Comparison of ENCODE assay signal across 30 cellular contexts in the genomic region with DNA sequence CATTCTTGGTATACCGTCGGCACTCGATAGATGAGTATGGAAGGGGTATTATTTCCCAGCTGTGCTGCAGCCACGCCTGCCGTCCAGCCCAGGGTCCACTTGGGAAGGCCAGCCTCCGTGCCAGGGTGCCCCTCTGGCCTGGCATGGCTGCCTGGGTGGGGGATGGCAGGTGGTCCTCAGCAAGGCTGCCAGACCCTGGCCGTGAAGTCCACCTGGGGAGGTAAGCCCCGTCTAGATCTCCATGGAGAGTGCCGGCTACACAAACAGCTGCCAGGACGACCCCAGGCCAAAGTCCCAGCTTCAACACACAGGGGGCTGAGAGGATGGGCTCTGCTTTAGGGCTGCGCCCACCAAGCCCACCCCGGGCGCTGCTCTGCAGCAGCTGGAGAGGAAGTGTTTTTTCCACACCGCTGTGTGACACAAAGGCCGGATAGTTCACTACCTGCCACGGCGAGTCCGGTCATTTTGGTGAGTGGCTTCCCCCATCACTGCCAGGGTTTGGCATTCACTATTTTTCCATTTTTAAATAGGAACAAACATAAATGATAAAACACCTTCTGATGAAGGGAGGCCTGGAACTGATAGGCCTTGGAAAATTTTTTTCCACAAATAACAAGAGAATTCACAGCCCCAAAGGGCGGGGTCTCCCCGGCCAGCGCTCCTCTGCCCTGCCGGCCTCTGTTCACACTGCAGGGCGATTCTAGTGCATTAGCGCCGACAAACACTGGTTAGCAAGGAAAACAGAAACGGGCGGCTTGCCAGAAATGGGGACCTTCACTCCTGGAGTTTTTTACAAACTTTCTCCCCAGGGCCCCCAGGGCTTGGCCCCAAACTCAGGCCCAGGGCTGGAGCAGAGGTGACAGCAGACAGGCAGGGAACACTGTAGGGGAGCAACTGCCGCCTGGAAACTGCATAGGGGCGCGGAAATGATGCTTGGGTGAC.
"Had no signal": no experiment of that assay in that cellular context is flagged by ENCODE, and none has a peak within 500 bp of the region (broad histone marks: within the 10 kb centered on the region; RNA-seq: fewer than 3 reads in every experiment).

No MANE protein-coding gene starts in this region.

- H3K36me3 Mint-ChIP-seq: activated CD4-positive, alpha-beta memory T cell treated with anti-CD3 and anti-CD28 coated beads for 36 hours; memory B cell; naive thymus-derived CD4-positive, alpha-beta T cell; stimulated activated naive B cell treated with anti-CD40 and anti-IgM and Interleukin-4, amounts not matched to agents 10 μg/mL and 1 μg/mL and 100 μg/mL, for 72 hours had no signal

- H3K4me1 ChIP-seq: breast epithelium had no signal

- H3K27me3 ChIP-seq: breast epithelium, gastrocnemius medialis, neutrophil, ovary, tibial nerve had no signal

- H3K4me2 ChIP-seq: smooth muscle cell had no signal

- H3K9me3 Mint-ChIP-seq: activated CD4-positive, alpha-beta memory T cell treated with anti-CD3 and anti-CD28 coated beads for 36 hours; central memory CD8-positive, alpha-beta T cell; effector memory CD8-positive, alpha-beta T cell; memory B cell; naive thymus-derived CD4-positive, alpha-beta T cell; stimulated activated naive B cell treated with anti-CD40 and anti-IgM and Interleukin-4, amounts not matched to agents 10 μg/mL and 1 μg/mL and 100 μg/mL, for 72 hours had no signal

- H3K4me3 ChIP-seq: breast epithelium, gastrocnemius medialis, ovary, prostate gland, smooth muscle cell, tibial nerve had no signal

- H3K27ac ChIP-seq: breast epithelium, gastrocnemius medialis, neutrophil, ovary, prostate gland, tibial nerve, WERI-Rb-1 had no signal

- H3K9me3 ChIP-seq: breast epithelium, gastrocnemius medialis, neutrophil, ovary, prostate gland, tibial nerve had no signal

- H3K36me3 ChIP-seq: breast epithelium, gastrocnemius medialis, ovary, prostate gland had no signal

- H3K4me3 Mint-ChIP-seq: activated CD4-positive, alpha-beta memory T cell treated with anti-CD3 and anti-CD28 coated beads for 36 hours; central memory CD8-positive, alpha-beta T cell; effector memory CD8-positive, alpha-beta T cell; memory B cell; naive thymus-derived CD4-positive, alpha-beta T cell; stimulated activated naive B cell treated with anti-CD40 and anti-IgM and Interleukin-4, amounts not matched to agents 10 μg/mL and 1 μg/mL and 100 μg/mL, for 72 hours; T-helper 17 cell had no signal

- H3K4me1 Mint-ChIP-seq: central memory CD8-positive, alpha-beta T cell; memory B cell; naive thymus-derived CD4-positive, alpha-beta T cell; stimulated activated naive B cell treated with anti-CD40 and anti-IgM and Interleukin-4, amounts not matched to agents 10 μg/mL and 1 μg/mL and 100 μg/mL, for 72 hours had no signal

- H3K27me3 Mint-ChIP-seq: activated CD4-positive, alpha-beta memory T cell treated with anti-CD3 and anti-CD28 coated beads for 36 hours; central memory CD8-positive, alpha-beta T cell; stimulated activated naive B cell treated with anti-CD40 and anti-IgM and Interleukin-4, amounts not matched to agents 10 μg/mL and 1 μg/mL and 100 μg/mL, for 72 hours had no signal

- ATAC-seq: activated CD4-positive, CD25-positive, alpha-beta regulatory T cell treated with anti-CD3 and anti-CD28 coated beads, Interleukin-2, amount 50 U/mL, for 24 hours; effector memory CD8-positive, alpha-beta T cell; gastrocnemius medialis; naive thymus-derived CD4-positive, alpha-beta T cell; stimulated activated naive B cell treated with anti-CD40 and anti-IgM and Interleukin-4, amounts not matched to agents 10 μg/mL and 1 μg/mL and 100 μg/mL, for 72 hours; T-helper 17 cell had no signal

- DNase-seq: activated CD4-positive, alpha-beta memory T cell treated with anti-CD3 and anti-CD28 coated beads for 36 hours; activated CD4-positive, alpha-beta T cell treated with anti-CD3 and anti-CD28 coated beads for 48 hours; activated CD8-positive, alpha-beta memory T cell treated with anti-CD3 and anti-CD28 coated beads, Interleukin-2, amount 50 U/mL, for 4 hours; activated gamma-delta T cell; activated naive CD4-positive, alpha-beta T cell treated with anti-CD3 and anti-CD28 coated beads, Interleukin-2, amount 50 U/mL, for 16 hours; activated T-cell treated with anti-CD3 and anti-CD28 coated beads, Interleukin-2, amount 50 U/mL, for 1 hour; amniotic stem cell; effector memory CD8-positive, alpha-beta T cell; erythroblast; gastrocnemius medialis; glutamatergic neuron; islet precursor cell; midbrain; naive thymus-derived CD4-positive, alpha-beta T cell; ovary; retina; stimulated activated CD4-positive, alpha-beta T cell treated with anti-CD3 and anti-CD28 coated beads, Interleukin-15, amount 100 ng/mL, for 24 hours; stimulated activated CD4-positive, alpha-beta T cell treated with anti-CD3 and anti-CD28 coated beads, Interleukin-2, amount 100 ng/mL, for 24 hours; stimulated activated naive B cell treated with anti-CD40 and anti-IgM and Interleukin-4, amounts not matched to agents 10 μg/mL and 1 μg/mL and 100 μg/mL, for 72 hours; T-helper 17 cell; T1000; WERI-Rb-1 had no signal

- H3K27ac Mint-ChIP-seq: activated CD4-positive, alpha-beta memory T cell treated with anti-CD3 and anti-CD28 coated beads for 36 hours; effector memory CD8-positive, alpha-beta T cell; memory B cell; naive thymus-derived CD4-positive, alpha-beta T cell; stimulated activated naive B cell treated with anti-CD40 and anti-IgM and Interleukin-4, amounts not matched to agents 10 μg/mL and 1 μg/mL and 100 μg/mL, for 72 hours; T-helper 17 cell had no signal
